In the genomic region with DNA sequence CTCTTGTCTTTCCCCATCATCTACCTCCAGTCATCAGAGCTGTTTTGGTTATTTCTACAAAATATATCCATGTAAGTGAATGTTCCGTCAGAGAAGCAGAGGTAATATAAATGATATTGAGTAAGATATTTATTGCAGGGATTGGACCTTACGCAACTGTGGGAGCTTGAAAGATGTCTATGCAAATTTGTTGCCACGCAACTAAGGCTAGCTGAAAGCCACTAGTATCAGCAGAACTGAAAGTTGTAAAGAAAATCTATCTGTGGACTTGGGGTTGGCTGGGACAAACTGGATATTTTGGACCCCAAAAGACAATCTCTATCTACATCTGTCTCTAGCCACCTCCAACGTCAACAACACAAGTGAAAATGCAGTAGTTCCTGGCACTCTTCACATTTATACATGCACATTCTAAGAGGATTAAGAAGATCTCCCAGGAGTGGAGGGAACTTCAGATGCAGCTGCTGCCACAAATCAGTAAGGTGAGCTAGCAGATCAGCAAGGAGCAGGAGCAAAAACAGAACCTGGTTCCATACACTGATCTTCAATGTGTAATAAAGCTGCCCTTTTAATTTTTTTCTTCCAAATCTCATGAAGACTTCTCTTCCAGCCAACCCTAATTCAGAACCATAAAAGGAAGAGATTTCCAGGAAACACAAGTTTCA, we compare ENCODE assay signal across 14 cellular contexts. TPM values are rescaled to one million over a fixed set of nuclear protein-coding genes. Genes with fewer than 3 reads are reported as not detected.
DNase-seq lines count a peak whose midpoint lies in the region; ATAC-seq lines count a peak whose summit lies in the region.
"Had no signal": no experiment of that assay in that cellular context is flagged by ENCODE, and none has a peak within 500 bp of the region (broad histone marks: within the 10 kb centered on the region; RNA-seq: fewer than 3 reads in every experiment).

No MANE protein-coding gene starts in this region.

- DNase-seq in D341Med (ENCODE audit: low spot score) = peak; percentile 36
- DNase-seq in sciatic nerve (ENCODE audit: low spot score) = no peak
- DNase-seq in NCI-H1092 (lab: John Stamatoyannopoulos, UW) = no peak
- DNase-seq: esophagus squamous epithelium, KG1, NCI-H345, SIG-M5 had no signal

- intact Hi-C loops in sciatic nerve (cut with DNase I) = no loop called here

- ATAC-seq in GM19328 (IDR thresholded peaks at IDR 0.05; ENCODE audit: unreplicated experiment) = peak; percentile 70
- peak; percentile 79 for ATAC-seq in HG02610 (IDR thresholded peaks at IDR 0.05; ENCODE audit: unreplicated experiment)
- peak; percentile 91 for ATAC-seq in HG03354 (IDR thresholded peaks at IDR 0.05; ENCODE audit: poor library complexity, severe bottlenecking, unreplicated experiment)
- ATAC-seq in HG03460 (IDR thresholded peaks at IDR 0.05; ENCODE audit: unreplicated experiment) = no peak
- no peak for ATAC-seq in sciatic nerve
- ATAC-seq in activated CD4-positive, CD25-positive, alpha-beta regulatory T cell treated with anti-CD3 and anti-CD28 coated beads, Interleukin-2, amount 50 U/mL, for 24 hours = no peak
- ATAC-seq: activated T-helper 17 cell treated with anti-CD3 and anti-CD28 coated beads, Interleukin-2, amount 50 U/mL, for 72 hours; WTC11 had no signal

RNA-seq across cellular contexts. Expression of a gene that starts 8.5 kb away (rescaled TPM):
- 9.0 TPM for total RNA-seq in sciatic nerve

Comparison
In these comparisons a context has a peak if more than half of its experiments do, and no peak if none do; other contexts are left out.
1. ATAC-seq: peak in GM19328 (single experiment), HG02610 (single experiment) and HG03354 (single experiment); none in HG03460 (single experiment), sciatic nerve (single experiment) and activated CD4-positive, CD25-positive, alpha-beta regulatory T cell treated with anti-CD3 and anti-CD28 coated beads, Interleukin-2, amount 50 U/mL, for 24 hours (0 of 2).